ENCODE assay signal across 18 cellular contexts in genomic region chr16:61812251-61812650, GRCh38.
DNase-seq lines count a peak whose midpoint lies in the region; ATAC-seq and TF ChIP-seq lines count a peak whose summit lies in the region.
"Had no signal": no experiment of that assay in that cellular context is flagged by ENCODE, and none has a peak within 500 bp of the region (broad histone marks: within the 10 kb centered on the region; RNA-seq: fewer than 3 reads in every experiment).

No MANE protein-coding gene starts in this region.

- H3K4me1 Mint-ChIP-seq in GM23338 (peaks cover 15% of the 10 kb centered on the region; the same call in 2 of the 3 replicates), neural progenitor cell (peaks cover 12% of the 10 kb centered on the region)
- H3K4me1 Mint-ChIP-seq: CD14-positive monocyte; CD4-positive, alpha-beta memory T cell had no signal

- DNase-seq in GM23338 (ENCODE audit: low spot score) (peak; percentile 50), NT2/D1 (ENCODE audit: low read depth, low spot score) (peak; percentile 50), iPS DF 4.7 (ENCODE audit: extremely low read depth, low spot score) (peak; percentile 14), neural progenitor cell (ENCODE audit: low spot score) (peak; percentile 5), NCI-H1105 treated with DMSO at 0.1 percent for 48 hours (lab: John Stamatoyannopoulos, UW) (no peak), NCI-H526 (lab: John Stamatoyannopoulos, UW) (no peak)
- DNase-seq in stimulated activated CD4-positive, alpha-beta T cell treated with anti-CD3 and anti-CD28 coated beads, Interleukin-2, amount 100 ng/mL, for 24 hours: no peak
- DNase-seq: CD4-positive, alpha-beta memory T cell; DMS153; DMS79; GF-D8; HCEC 1CT; IMR-90 had no signal

- H3K36me3 ChIP-seq in GM23338 (ENCODE audit: insufficient read depth) (no peaks in the 10 kb centered on the region), NT2/D1 (ENCODE audit: insufficient read depth, insufficient read length, low read length) (no peaks in the 10 kb centered on the region), neural progenitor cell (no peaks in the 10 kb centered on the region)
- H3K36me3 ChIP-seq: BLaER1 had no signal

- H3K36me3 Mint-ChIP-seq in GM23338 (ENCODE audit: low read depth): no peaks in the 10 kb centered on the region
- H3K36me3 Mint-ChIP-seq in neural progenitor cell: no peaks in the 10 kb centered on the region
- H3K36me3 Mint-ChIP-seq: CD14-positive monocyte; CD4-positive, alpha-beta memory T cell had no signal

- H2AFZ ChIP-seq in GM23338: no peak overlapping the region
- H2AFZ ChIP-seq in neural progenitor cell (replicated peaks): no peak overlapping the region

- H3K4me2 ChIP-seq in GM23338 (no peak overlapping the region), neural progenitor cell (no peak overlapping the region)
- H3K4me2 ChIP-seq: A549, BLaER1 had no signal

- H3K79me2 ChIP-seq in GM23338 (replicated peaks; ENCODE audit: insufficient read depth) (no peaks in the 10 kb centered on the region), neural progenitor cell (ENCODE audit: low read depth) (no peaks in the 10 kb centered on the region)

- H3K4me3 ChIP-seq in GM23338 (no peak overlapping the region), NT2/D1 (ENCODE audit: insufficient read length, low read depth) (no peak overlapping the region), neural progenitor cell (no peak overlapping the region)
- H3K4me3 ChIP-seq: A549, BLaER1, K562 had no signal

- H3K27me3 ChIP-seq in GM23338 (ENCODE audit: insufficient read depth) (no peaks in the 10 kb centered on the region), NT2/D1 (ENCODE audit: insufficient read depth, insufficient read length) (no peaks in the 10 kb centered on the region), neural progenitor cell (no peaks in the 10 kb centered on the region)
- H3K27me3 ChIP-seq: BLaER1 had no signal

- H3K9ac ChIP-seq in NT2/D1 (ENCODE audit: insufficient read length, low read depth) (no peak overlapping the region), neural progenitor cell (no peak overlapping the region)
- H3K9ac ChIP-seq: BLaER1 had no signal

- no peaks in the 10 kb centered on the region for H3K9me3 ChIP-seq in NT2/D1 (ENCODE audit: insufficient read depth, low read length)
- H3K9me3 ChIP-seq in neural progenitor cell (ENCODE audit: low read depth): no peaks in the 10 kb centered on the region
- H3K9me3 ChIP-seq: A549, BLaER1 had no signal

- no peaks in the 10 kb centered on the region for H4K20me1 ChIP-seq in GM23338 (replicated peaks; ENCODE audit: insufficient read depth)
- no peaks in the 10 kb centered on the region for H4K20me1 ChIP-seq in neural progenitor cell (ENCODE audit: low read depth)
- H4K20me1 ChIP-seq: BLaER1 had no signal

- H3K4me1 ChIP-seq in GM23338 (ENCODE audit: insufficient read depth) (peaks cover 16% of the 10 kb centered on the region; the same call in 1 of the 2 replicates), NT2/D1 (ENCODE audit: insufficient read depth, insufficient read length) (no peaks in the 10 kb centered on the region), neural progenitor cell (no peaks in the 10 kb centered on the region)
- H3K4me1 ChIP-seq: A549, BLaER1 had no signal

- peak; percentile 87 for ATAC-seq in GM23338
- ATAC-seq: A549, K562 had no signal

- no peaks in the 10 kb centered on the region for H3K27me3 Mint-ChIP-seq in GM23338 (ENCODE audit: insufficient read depth, low read depth, poor library complexity)
- no peaks in the 10 kb centered on the region for H3K27me3 Mint-ChIP-seq in neural progenitor cell (ENCODE audit: insufficient read depth, low read depth)
- H3K27me3 Mint-ChIP-seq: CD4-positive, alpha-beta memory T cell had no signal

- H3K27ac Mint-ChIP-seq in GM23338: no peak overlapping the region
- no peak overlapping the region for H3K27ac Mint-ChIP-seq in neural progenitor cell
- H3K27ac Mint-ChIP-seq: CD14-positive monocyte; CD4-positive, alpha-beta memory T cell had no signal

- H3K27ac ChIP-seq in GM23338 (ENCODE audit: low read depth): no peak overlapping the region
- H3K27ac ChIP-seq in neural progenitor cell: no peak overlapping the region
- H3K27ac ChIP-seq: 22Rv1, A549, BLaER1 had no signal

- H3K9me3 Mint-ChIP-seq in GM23338: no peaks in the 10 kb centered on the region
- no peaks in the 10 kb centered on the region for H3K9me3 Mint-ChIP-seq in neural progenitor cell

- TF ChIP-seq CTCF in GM23338 (conservative IDR thresholded peaks at IDR 0.05; ENCODE audit: low read depth in 2 of 2): no peak
- TF ChIP-seq CTCF in neural progenitor cell (IDR thresholded peaks at IDR 0.05): no peak

- no peak overlapping the region for H3K4me3 Mint-ChIP-seq in GM23338
- no peak overlapping the region for H3K4me3 Mint-ChIP-seq in neural progenitor cell
- H3K4me3 Mint-ChIP-seq: CD14-positive monocyte; CD4-positive, alpha-beta memory T cell had no signal

- H3F3A ChIP-seq in GM23338 (replicated peaks; ENCODE audit: low read depth) (no peaks in the 10 kb centered on the region), neural progenitor cell (ENCODE audit: low read depth) (no peaks in the 10 kb centered on the region)

- no peaks in the 10 kb centered on the region for H3K9me2 ChIP-seq in GM23338 (ENCODE audit: insufficient read depth)

TF ChIP-seq in GM23338, 12 proteins besides CTCF, POLR2A, EP300 and RAD21 (continues in another document):
- TF ChIP-seq POLR2AphosphoS5 (IDR thresholded peaks at IDR 0.05; ENCODE audit: low read depth): no peak
- TF ChIP-seq ZNF114 (CRISPR knock-in tag; IDR thresholded peaks at IDR 0.05): no peak
- TF ChIP-seq ETS1 (IDR thresholded peaks at IDR 0.05): no peak
- peak; percentile 75 for TF ChIP-seq ZNF462 (CRISPR knock-in tag; IDR thresholded peaks at IDR 0.05)
- no peak for TF ChIP-seq EZH2phosphoT487 (IDR thresholded peaks at IDR 0.05; ENCODE audit: unreplicated experiment)
- no peak for TF ChIP-seq EZH2 (IDR thresholded peaks at IDR 0.05; ENCODE audit: low read depth, unreplicated experiment)

Comparison
In these comparisons a context has a peak if more than half of its experiments do, and no peak if none do; other contexts are left out.
1. DNase-seq: peak in GM23338 (single experiment), NT2/D1 (single experiment), iPS DF 4.7 (single experiment) and neural progenitor cell (single experiment); none in stimulated activated CD4-positive, alpha-beta T cell treated with anti-CD3 and anti-CD28 coated beads, Interleukin-2, amount 100 ng/mL, for 24 hours (0 of 2), NCI-H1105 treated with DMSO at 0.1 percent for 48 hours (single experiment) and NCI-H526 (0 of 2).